ENCODE assay signal across 8 cellular contexts in genomic region chr3:197737319-197737649, GRCh38. TPM values are rescaled to one million over a fixed set of nuclear protein-coding genes. Genes with fewer than 3 reads are reported as not detected.
DNase-seq lines count a peak whose midpoint lies in the region; ATAC-seq and TF ChIP-seq lines count a peak whose summit lies in the region.

No MANE protein-coding gene starts in this region.

- DNase-seq in heart left ventricle: no peak
- DNase-seq in cardiac septum (ENCODE audit: low spot score): no peak
- peak in 2 of 4 donors; percentile 17 to 22 for DNase-seq in body of pancreas
- no peak for DNase-seq in lung (ENCODE audit: low spot score)
- no peak for DNase-seq in vagina (ENCODE audit: extremely low spot score in 2 of 2)
- no peak for DNase-seq in stimulated activated CD4-positive, alpha-beta T cell treated with anti-CD3 and anti-CD28 coated beads, Interleukin-4, amount 100 ng/mL, for 1 hour
- DNase-seq in NCI-H774 (lab: John Stamatoyannopoulos, UW): no peak

- H3K9me3 ChIP-seq in heart left ventricle: no peaks in the 10 kb centered on the region
- no peaks in the 10 kb centered on the region for H3K9me3 ChIP-seq in body of pancreas
- no peaks in the 10 kb centered on the region for H3K9me3 ChIP-seq in lung (ENCODE audit: control insufficient read depth in 2 of 2, insufficient read depth in 1 of 2, low read length in 1 of 2)
- H3K9me3 ChIP-seq in vagina: no peaks in the 10 kb centered on the region

- peak overlapping the region; percentile 30 to 99 (median 90) for H3K4me3 ChIP-seq in heart left ventricle
- peak overlapping the region in 1 of 2 donors; percentile 93 for H3K4me3 ChIP-seq in body of pancreas
- peak overlapping the region; percentile 44 for H3K4me3 ChIP-seq in lung
- peak overlapping the region; percentile 94 to 97 for H3K4me3 ChIP-seq in vagina

- H3K27ac ChIP-seq in heart left ventricle (peak overlapping the region in 11 of 12 donors; percentile 47 to 94 (median 89)), body of pancreas (peak overlapping the region; percentile 55 to 87 (median 72)), lung (ENCODE audit: low read depth in 1 of 2, low read length in 1 of 2) (peak overlapping the region; percentile 63 to 92), vagina (peak overlapping the region; percentile 86)

- ATAC-seq in heart left ventricle (peak in 1 of 4 donors; percentile 1), body of pancreas (peak; percentile 13), lung (ENCODE audit: insufficient read depth, low FRiP score) (no peak), GM21786 (IDR thresholded peaks at IDR 0.05; ENCODE audit: unreplicated experiment) (no peak)

- no peaks in the 10 kb centered on the region for H3K27me3 ChIP-seq in heart left ventricle
- no peaks in the 10 kb centered on the region for H3K27me3 ChIP-seq in body of pancreas
- H3K27me3 ChIP-seq in lung (ENCODE audit: control insufficient read depth, insufficient read depth): no peaks in the 10 kb centered on the region
- H3K27me3 ChIP-seq in vagina: no peaks in the 10 kb centered on the region

- TF ChIP-seq POLR2A in heart left ventricle (IDR thresholded peaks at IDR 0.05): no peak
- TF ChIP-seq POLR2A in body of pancreas (IDR thresholded peaks at IDR 0.05): no peak
- TF ChIP-seq POLR2A in vagina (IDR thresholded peaks at IDR 0.05): no peak

- WGBS in heart left ventricle, 4 donors: 0 to 2% (median 0%) methylated on average over 6 of the region's 6 CpGs
- 0 to 1% methylated on average over 6 of the region's 6 CpGs for WGBS in body of pancreas, 2 donors
- WGBS in lung, 2 donors: 0 to 1% methylated on average over 6 of the region's 6 CpGs

- peaks cover 0 to 8% (median 0%) of the 10 kb centered on the region in 9 donors for H3K36me3 ChIP-seq in heart left ventricle
- H3K36me3 ChIP-seq in body of pancreas (replicated peaks in 1 of 2; ENCODE audit: insufficient read depth in 1 of 2, low read depth in 2 of 2): no peaks in the 10 kb centered on the region
- no peaks in the 10 kb centered on the region for H3K36me3 ChIP-seq in lung (ENCODE audit: control insufficient read depth in 2 of 2, insufficient read depth in 2 of 2, low read length in 2 of 2)
- no peaks in the 10 kb centered on the region for H3K36me3 ChIP-seq in vagina

- TF ChIP-seq CTCF in heart left ventricle (IDR thresholded peaks at IDR 0.05): no peak
- no peak for TF ChIP-seq CTCF in body of pancreas (IDR thresholded peaks at IDR 0.05)
- TF ChIP-seq CTCF in lung (IDR thresholded peaks at IDR 0.05; ENCODE audit: control extremely low read depth, extremely low read depth): no peak
- no peak for TF ChIP-seq CTCF in vagina (IDR thresholded peaks at IDR 0.05)

- intact Hi-C loops in heart left ventricle (cut with DNase I): loop anchor here in 1 of 10 donors (2.0 kb wide), 1 partner anchor 24 kb away; no protein-coding TSS in a partner anchor
- intact Hi-C loops in cardiac septum (cut with DNase I): loop anchor here (2.0 kb wide), 1 partner anchor 14 kb away; no protein-coding TSS in a partner anchor
- intact Hi-C loops in body of pancreas (cut with DNase I): no loop called here
- intact Hi-C loops in vagina (cut with DNase I): no loop called here

- peaks cover 4 to 34% (median 17%) of the 10 kb centered on the region in 12 donors for H3K4me1 ChIP-seq in heart left ventricle
- H3K4me1 ChIP-seq in body of pancreas: peaks cover 16% of the 10 kb centered on the region
- peaks cover 0 to 4% of the 10 kb centered on the region in 2 donors for H3K4me1 ChIP-seq in lung (ENCODE audit: control insufficient read depth in 2 of 2, insufficient read depth in 2 of 2, low read length in 2 of 2)
- H3K4me1 ChIP-seq in vagina: peaks cover 22% of the 10 kb centered on the region

RNA-seq across cellular contexts. Expression of gene RUBCN, which starts 0.6 kb away (rescaled TPM):
- 10 to 100 TPM; 22.9 to 53.4 (median 36.9) TPM for total RNA-seq in heart left ventricle
- polyA plus RNA-seq in heart left ventricle: 10 to 100 TPM; 14.9 to 38.5 TPM
- 41.0 TPM for total RNA-seq in cardiac septum
- 10 to 100 TPM; 23.1 to 33.0 TPM for total RNA-seq in body of pancreas
- 10 to 100 TPM; 19.7 to 34.1 TPM for total RNA-seq in lung
- polyA plus RNA-seq in lung: 10 to 100 TPM; 11.9 to 13.0 TPM
- total RNA-seq in vagina: 48.6 TPM

RNA-seq across cellular contexts. Expression of gene FYTTD1, which starts 12.4 kb away (rescaled TPM):
- total RNA-seq in heart left ventricle (10 to 100 TPM; 49.1 to 93.6 (median 76.3) TPM), cardiac septum (87.5 TPM), body of pancreas (10 to 100 TPM; 13.8 to 16.3 TPM), lung (10 to 100 TPM; 40.7 to 90.2 TPM), vagina (44.0 TPM)
- polyA plus RNA-seq in heart left ventricle (10 to 100 TPM; 19.0 to 44.9 TPM), lung (10 to 100 TPM; 12.1 to 17.8 TPM)

RNA-seq across cellular contexts. Expression of gene LRCH3, which starts 53.8 kb away (rescaled TPM):
- total RNA-seq in heart left ventricle (10 to 100 TPM; 17.9 to 40.3 (median 28.6) TPM), cardiac septum (27.6 TPM), body of pancreas (10 to 100 TPM; 26.7 to 29.0 TPM), lung (100 to 1,000 TPM in 1 of 2 donors, 10 to 100 TPM in 1; 41.0 to 228 TPM), vagina (99.0 TPM)
- polyA plus RNA-seq in heart left ventricle (10 to 100 TPM; 11.1 to 12.6 TPM), lung (10 to 100 TPM in 1 of 2 donors, 1 to 10 TPM in 1; 7.7 to 11.3 TPM)
